ENCODE assay signal across 8 cellular contexts in the genomic region with DNA sequence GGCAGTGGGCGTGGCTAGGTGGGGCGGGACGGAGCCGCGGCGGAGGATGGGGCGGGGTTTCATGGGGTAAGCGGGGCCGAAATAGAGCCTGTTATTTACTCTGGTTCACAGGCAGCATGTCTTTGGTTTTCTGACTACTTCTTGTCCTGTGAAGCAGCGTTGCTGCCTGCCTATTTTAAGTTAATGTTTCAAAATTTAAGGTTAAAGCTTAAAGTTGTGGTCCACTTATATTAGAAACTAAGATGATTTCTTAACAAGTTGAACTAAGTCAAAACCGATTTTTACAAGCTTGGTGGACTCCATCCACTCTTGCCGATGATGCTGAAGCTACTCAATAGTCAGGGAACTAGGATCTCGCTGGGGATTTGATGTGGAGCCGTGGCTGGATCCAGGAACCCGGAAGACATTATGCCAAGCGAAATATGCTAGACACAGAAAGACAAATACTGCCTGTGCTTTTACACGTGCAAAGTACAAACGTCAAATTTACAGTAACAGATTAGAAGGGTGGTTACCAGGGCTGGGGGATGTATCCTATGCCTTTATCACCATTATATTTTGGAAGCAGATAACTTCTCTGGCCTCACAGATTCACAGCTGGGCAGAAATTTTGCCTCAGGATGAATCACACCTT. TPM values are rescaled to one million over a fixed set of nuclear protein-coding genes. Genes with fewer than 3 reads are reported as not detected.
DNase-seq lines count a peak whose midpoint lies in the region; ATAC-seq and TF ChIP-seq lines count a peak whose summit lies in the region.

No MANE protein-coding gene starts in this region.

- H3K4me1 Mint-ChIP-seq in T-helper 2 cell treated with Interferon-gamma antibody and Interleukin-4, amounts not matched to agents 5 μg/mL and 100 μg/mL, for 36 hours (ENCODE audit: low read depth), result peaks cover 19% of the 10 kb centered on the region
- H3K4me1 Mint-ChIP-seq in activated B cell treated with CpG ODN at 0.5 μM for 24 hours (peaks cover 30% of the 10 kb centered on the region), immature natural killer cell (peaks cover 40 to 57% of the 10 kb centered on the region in 2 donors)

- H3K27ac ChIP-seq in temporal lobe (ENCODE audit: low read depth, low read length), result peak overlapping the region; percentile 87

- ATAC-seq in activated B cell treated with CpG ODN at 0.5 μM for 24 hours (ENCODE audit: low read depth), result no peak

- DNase-seq in T-helper 2 cell treated with Interferon-gamma antibody and Interleukin-4, amounts not matched to agents 5 μg/mL and 100 μg/mL, for 36 hours (ENCODE audit: low spot score), result peak; percentile 92
- DNase-seq in T-helper 2 cell, result no peak
- DNase-seq in activated B cell treated with CpG ODN at 0.5 μM for 24 hours, result no peak
- DNase-seq in immature natural killer cell, result no peak
- no peak for DNase-seq in COR-L47 (lab: John Stamatoyannopoulos, UW)
- DNase-seq in NCI-H345 (lab: John Stamatoyannopoulos, UW), result no peak
- no peak for DNase-seq in HuH-7.5 (ENCODE audit: low spot score)

- intact Hi-C loops in activated B cell treated with CpG ODN at 0.5 μM for 24 hours (cut with micrococcal nuclease), result loop anchor here (1.0 kb wide), 1 partner anchor 31 kb away; the partner anchor contains the start of gene ZNF836

- peaks cover 30% of the 10 kb centered on the region for H3K36me3 Mint-ChIP-seq in T-helper 2 cell treated with Interferon-gamma antibody and Interleukin-4, amounts not matched to agents 5 μg/mL and 100 μg/mL, for 36 hours (ENCODE audit: low read depth)
- H3K36me3 Mint-ChIP-seq in activated B cell treated with CpG ODN at 0.5 μM for 24 hours (ENCODE audit: low read depth) (peaks cover 16% of the 10 kb centered on the region), immature natural killer cell (peaks cover 4 to 14% (median 10%) of the 10 kb centered on the region in 3 donors)

- CTCF ChIA-PET in activated B cell treated with CpG ODN at 0.5 μM for 24 hours (lab: Charles Lee), result interaction anchor here (0.7 to 5.7 kb wide), 3 partner anchors 92 to 100 kb away, joined by 3 to 55 read pairs (median 3); no protein-coding TSS in a partner anchor

- POLR2A ChIA-PET in activated B cell treated with CpG ODN at 0.5 μM for 24 hours (lab: Charles Lee), result interaction anchor here (1.4 to 2.1 kb wide), 3 partner anchors 32 to 230 kb away, joined by 3 to 30 read pairs (median 5); partner anchors contain the start of genes PPP2R1A, ZNF836 and ZNF880

- H3K27me3 Mint-ChIP-seq in T-helper 2 cell treated with Interferon-gamma antibody and Interleukin-4, amounts not matched to agents 5 μg/mL and 100 μg/mL, for 36 hours (ENCODE audit: low read depth), result no peaks in the 10 kb centered on the region
- H3K27me3 Mint-ChIP-seq in activated B cell treated with CpG ODN at 0.5 μM for 24 hours, result no peaks in the 10 kb centered on the region
- H3K27me3 Mint-ChIP-seq in immature natural killer cell (ENCODE audit: low read depth in 3 of 3), result peaks cover 3 to 6% (median 5%) of the 10 kb centered on the region in 3 donors

- peaks cover 48% of the 10 kb centered on the region for H3K9me3 Mint-ChIP-seq in T-helper 2 cell treated with Interferon-gamma antibody and Interleukin-4, amounts not matched to agents 5 μg/mL and 100 μg/mL, for 36 hours
- peaks cover 2% of the 10 kb centered on the region for H3K9me3 Mint-ChIP-seq in activated B cell treated with CpG ODN at 0.5 μM for 24 hours
- H3K9me3 Mint-ChIP-seq in immature natural killer cell, result peaks cover 2 to 21% (median 10%) of the 10 kb centered on the region in 6 donors

- TF ChIP-seq CTCF in activated B cell treated with CpG ODN at 0.5 μM for 24 hours (IDR thresholded peaks at IDR 0.05), result no peak

- peak overlapping the region; percentile 91 for H3K27ac Mint-ChIP-seq in T-helper 2 cell treated with Interferon-gamma antibody and Interleukin-4, amounts not matched to agents 5 μg/mL and 100 μg/mL, for 36 hours
- peak overlapping the region; percentile 93 for H3K27ac Mint-ChIP-seq in activated B cell treated with CpG ODN at 0.5 μM for 24 hours
- peak overlapping the region; percentile 87 to 96 (median 94) for H3K27ac Mint-ChIP-seq in immature natural killer cell

- H3K4me3 Mint-ChIP-seq in T-helper 2 cell treated with Interferon-gamma antibody and Interleukin-4, amounts not matched to agents 5 μg/mL and 100 μg/mL, for 36 hours, result peak overlapping the region; percentile 97
- H3K4me3 Mint-ChIP-seq in activated B cell treated with CpG ODN at 0.5 μM for 24 hours, result peak overlapping the region; percentile 97
- H3K4me3 Mint-ChIP-seq in immature natural killer cell, result peak overlapping the region; percentile 88 to 98 (median 98)

RNA-seq across cellular contexts. Expression of gene ZNF616, which starts 0.5 kb away (rescaled TPM):
- total RNA-seq in activated B cell treated with CpG ODN at 0.5 μM for 24 hours (7.3 and 7.4 TPM in 2 replicates), temporal lobe (25.1 TPM)
- 10 to 100 TPM in 1 of 3 donors, 1 to 10 TPM in 1, not detected in 1; 3.2 to 10.7 TPM for polyA plus RNA-seq in immature natural killer cell

RNA-seq across cellular contexts. Expression of gene ZNF836, which starts 31.2 kb away (rescaled TPM):
- total RNA-seq in activated B cell treated with CpG ODN at 0.5 μM for 24 hours (27.4 and 28.0 TPM in 2 replicates), temporal lobe (39.1 TPM)
- polyA plus RNA-seq in immature natural killer cell, result 10 to 100 TPM in 1 of 3 donors, 1 to 10 TPM in 2; 7.2 to 15.9 (median 7.7) TPM

RNA-seq across cellular contexts. Expression of gene ZNF841, which starts 44.6 kb away (rescaled TPM):
- total RNA-seq in activated B cell treated with CpG ODN at 0.5 μM for 24 hours (34.7 and 42.7 TPM in 2 replicates), temporal lobe (42.8 TPM)
- 1 to 10 TPM; 3.4 to 5.6 (median 4.9) TPM for polyA plus RNA-seq in immature natural killer cell

RNA-seq across cellular contexts. Expression of gene PPP2R1A, which starts 49.7 kb away (rescaled TPM):
- total RNA-seq in activated B cell treated with CpG ODN at 0.5 μM for 24 hours (244 and 245 TPM in 2 replicates), temporal lobe (133 TPM)
- 100 to 1,000 TPM; 219 to 249 (median 243) TPM for polyA plus RNA-seq in immature natural killer cell
